Comparison of ENCODE assay signal across 10 cellular contexts in the genomic region with DNA sequence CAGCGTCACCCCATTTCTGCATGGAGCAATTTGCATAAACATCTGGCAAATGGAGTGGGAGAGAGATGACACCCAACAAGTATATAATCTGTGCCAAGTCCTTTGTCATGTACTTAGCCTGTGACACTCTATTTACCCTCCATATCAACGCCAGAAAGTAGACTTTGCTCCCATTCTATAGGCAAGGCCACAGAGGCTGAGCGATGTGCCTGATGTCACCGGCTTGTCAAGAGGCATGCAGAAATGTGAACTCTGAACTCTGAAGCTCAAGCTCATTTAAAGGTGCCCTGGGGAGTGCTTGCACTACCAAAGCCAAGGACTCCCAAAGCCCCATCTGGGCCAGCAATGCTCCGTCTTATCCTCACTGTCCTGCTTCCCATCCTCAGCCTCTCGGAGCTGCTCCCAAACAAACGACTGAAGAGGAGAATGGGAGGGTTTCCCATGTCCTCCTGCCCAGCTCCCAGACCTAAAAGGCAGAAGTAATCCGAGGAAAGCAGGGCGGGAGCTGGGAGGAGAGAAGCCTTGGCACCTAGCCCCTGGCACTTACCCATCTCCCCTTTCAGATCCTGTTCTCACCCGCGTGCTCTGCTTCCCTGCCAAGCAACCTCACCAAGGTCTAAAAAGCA. TPM values are rescaled to one million over a fixed set of nuclear protein-coding genes. Genes with fewer than 3 reads are reported as not detected.
DNase-seq lines count a peak whose midpoint lies in the region; TF ChIP-seq lines count a peak whose summit lies in the region.
"Had no signal": no experiment of that assay in that cellular context is flagged by ENCODE, and none has a peak within 500 bp of the region (broad histone marks: within the 10 kb centered on the region; RNA-seq: fewer than 3 reads in every experiment).

No MANE protein-coding gene starts in this region.

- no peaks in the 10 kb centered on the region for H3K36me3 Mint-ChIP-seq in activated T-helper 1 cell treated with anti-CD3 and anti-CD28 coated beads, Interleukin-12 subunit alpha, Interleukin-12 subunit beta, Interleukin-2, Interleukin-4 antibody, amounts not matched to agents 30 ng/mL and 10 ng/mL and 1 ng/mL, durations not matched to agents 14 hours and 24 hours and 36 hours (ENCODE audit: low read depth)

- no peaks in the 10 kb centered on the region for H3K36me3 ChIP-seq in esophagus squamous epithelium
- no peaks in the 10 kb centered on the region for H3K36me3 ChIP-seq in muscle layer of duodenum (ENCODE audit: control insufficient read depth in 1 of 2, insufficient read depth in 2 of 2, low read length in 2 of 2)
- H3K36me3 ChIP-seq in spleen = no peaks in the 10 kb centered on the region

- TF ChIP-seq CTCF in 22Rv1 (IDR thresholded peaks at IDR 0.05) (no peak), esophagus squamous epithelium (IDR thresholded peaks at IDR 0.05) (no peak), spleen (IDR thresholded peaks at IDR 0.05 in 8 of 11, conservative IDR thresholded peaks at IDR 0.05 in 3 of 11) (no peak)

- H3K27me3 Mint-ChIP-seq in activated T-helper 1 cell treated with anti-CD3 and anti-CD28 coated beads, Interleukin-12 subunit alpha, Interleukin-12 subunit beta, Interleukin-2, Interleukin-4 antibody, amounts not matched to agents 30 ng/mL and 10 ng/mL and 1 ng/mL, durations not matched to agents 14 hours and 24 hours and 36 hours (ENCODE audit: insufficient read depth) = peaks cover 9% of the 10 kb centered on the region

- no peak overlapping the region for H3K27ac Mint-ChIP-seq in activated T-helper 1 cell treated with anti-CD3 and anti-CD28 coated beads, Interleukin-12 subunit alpha, Interleukin-12 subunit beta, Interleukin-2, Interleukin-4 antibody, amounts not matched to agents 30 ng/mL and 10 ng/mL and 1 ng/mL, durations not matched to agents 14 hours and 24 hours and 36 hours

- H3K27ac ChIP-seq in 22Rv1 (peak overlapping the region; percentile 87), esophagus squamous epithelium (peak overlapping the region in 3 of 4 donors; percentile 11 to 72 (median 26)), muscle layer of duodenum (ENCODE audit: low read length) (peak overlapping the region; percentile 45), spleen (peak overlapping the region in 1 of 8 donors; percentile 25)
- H3K27ac ChIP-seq: GM23248 had no signal

- DNase-seq in NCI-H2029 treated with DMSO at 0.1 percent for 48 hours (lab: John Stamatoyannopoulos, UW) = peak; percentile 95
- no peak for DNase-seq in esophagus squamous epithelium (lab: John Stamatoyannopoulos, UW)
- no peak for DNase-seq in stimulated activated CD4-positive, alpha-beta T cell treated with anti-CD3 and anti-CD28 coated beads, Interleukin-4, amount 100 ng/mL, for 4 hours
- DNase-seq in activated T-helper 1 cell treated with anti-CD3 and anti-CD28 coated beads, Interleukin-12 subunit alpha, Interleukin-12 subunit beta, Interleukin-2, Interleukin-4 antibody, amounts not matched to agents 30 ng/mL and 10 ng/mL and 1 ng/mL, durations not matched to agents 14 hours and 24 hours and 36 hours (ENCODE audit: low spot score) = no peak
- no peak for DNase-seq in spleen
- no peak for DNase-seq in NCI-H1930 (lab: John Stamatoyannopoulos, UW)
- DNase-seq: GM23248, kidney glomerular epithelial cell had no signal

- H3K9me3 ChIP-seq in esophagus squamous epithelium (no peaks in the 10 kb centered on the region), muscle layer of duodenum (ENCODE audit: control insufficient read depth in 1 of 2, low read length in 2 of 2) (no peaks in the 10 kb centered on the region), spleen (peaks cover 0 to 15% (median 0%) of the 10 kb centered on the region in 8 donors)

- peaks cover 21 to 70% (median 32%) of the 10 kb centered on the region in 3 donors for H3K4me1 ChIP-seq in esophagus squamous epithelium
- peaks cover 9 to 16% of the 10 kb centered on the region in 2 donors for H3K4me1 ChIP-seq in muscle layer of duodenum (ENCODE audit: control insufficient read depth in 1 of 2, insufficient read depth in 2 of 2, low read length in 2 of 2)
- peaks cover 0 to 62% (median 41%) of the 10 kb centered on the region in 6 donors for H3K4me1 ChIP-seq in spleen

- no peaks in the 10 kb centered on the region for H3K27me3 ChIP-seq in esophagus squamous epithelium
- no peaks in the 10 kb centered on the region for H3K27me3 ChIP-seq in muscle layer of duodenum (ENCODE audit: low read depth, low read length)
- H3K27me3 ChIP-seq in spleen (replicated peaks in 1 of 7) = peaks cover 0 to 18% (median 0%) of the 10 kb centered on the region in 7 donors

- TF ChIP-seq POLR2A in esophagus squamous epithelium (IDR thresholded peaks at IDR 0.05) = no peak
- TF ChIP-seq POLR2A in spleen (IDR thresholded peaks at IDR 0.05) = no peak

- peaks cover 7% of the 10 kb centered on the region for H3K4me1 Mint-ChIP-seq in activated T-helper 1 cell treated with anti-CD3 and anti-CD28 coated beads, Interleukin-12 subunit alpha, Interleukin-12 subunit beta, Interleukin-2, Interleukin-4 antibody, amounts not matched to agents 30 ng/mL and 10 ng/mL and 1 ng/mL, durations not matched to agents 14 hours and 24 hours and 36 hours (ENCODE audit: low read depth)

- 21 to 47% methylated on average over 7 to 10 of the region's 11 CpGs for WGBS in esophagus squamous epithelium, 2 donors
- 56 to 80% (median 68%) methylated on average over 11 of the region's 11 CpGs for WGBS in spleen, 5 donors

- H3K4me3 ChIP-seq in esophagus squamous epithelium = no peak overlapping the region
- no peak overlapping the region for H3K4me3 ChIP-seq in muscle layer of duodenum (ENCODE audit: low read depth in 1 of 2, low read length in 2 of 2)
- H3K4me3 ChIP-seq in spleen = no peak overlapping the region
- H3K4me3 ChIP-seq: GM23248 had no signal

- H3K4me3 Mint-ChIP-seq in activated T-helper 1 cell treated with anti-CD3 and anti-CD28 coated beads, Interleukin-12 subunit alpha, Interleukin-12 subunit beta, Interleukin-2, Interleukin-4 antibody, amounts not matched to agents 30 ng/mL and 10 ng/mL and 1 ng/mL, durations not matched to agents 14 hours and 24 hours and 36 hours = no peak overlapping the region

- H3K9me3 Mint-ChIP-seq in activated T-helper 1 cell treated with anti-CD3 and anti-CD28 coated beads, Interleukin-12 subunit alpha, Interleukin-12 subunit beta, Interleukin-2, Interleukin-4 antibody, amounts not matched to agents 30 ng/mL and 10 ng/mL and 1 ng/mL, durations not matched to agents 14 hours and 24 hours and 36 hours = no peaks in the 10 kb centered on the region

- intact Hi-C loops in esophagus squamous epithelium (cut with DNase I) (no loop called here), spleen (cut with DNase I; ENCODE audit: low total_unique reads) (no loop called here)
- intact Hi-C loops in activated T-helper 1 cell treated with anti-CD3 and anti-CD28 coated beads, Interleukin-12 subunit alpha, Interleukin-12 subunit beta, Interleukin-2, Interleukin-4 antibody, amounts not matched to agents 30 ng/mL and 10 ng/mL and 1 ng/mL, durations not matched to agents 14 hours and 24 hours and 36 hours (cut with micrococcal nuclease) = no loop called here

RNA-seq across cellular contexts. Expression of gene CPNE5, which starts 9.2 kb away (rescaled TPM):
- total RNA-seq in esophagus squamous epithelium (1 to 10 TPM; 1.2 to 2.5 (median 1.5) TPM), spleen (10 to 100 TPM; 18.1 to 33.4 (median 23.4) TPM)
- 0.54 and 0.61 TPM in 2 replicates for total RNA-seq in activated T-helper 1 cell treated with anti-CD3 and anti-CD28 coated beads, Interleukin-12 subunit alpha, Interleukin-12 subunit beta, Interleukin-2, Interleukin-4 antibody, amounts not matched to agents 30 ng/mL and 10 ng/mL and 1 ng/mL, durations not matched to agents 14 hours and 24 hours and 36 hours
- 10 to 100 TPM in 2 of 3 donors, 1 to 10 TPM in 1; 9.5 to 15.6 (median 11.9) TPM for polyA plus RNA-seq in spleen
- total RNA-seq: GM23248 had no signal

RNA-seq across cellular contexts. Expression of gene PPIL1, which starts 44.6 kb away (rescaled TPM):
- total RNA-seq in esophagus squamous epithelium (10 to 100 TPM; 13.4 to 35.4 (median 28.7) TPM), spleen (10 to 100 TPM in 6 of 7 donors, 1 to 10 TPM in 1; 8.7 to 16.4 (median 13.3) TPM)
- total RNA-seq in activated T-helper 1 cell treated with anti-CD3 and anti-CD28 coated beads, Interleukin-12 subunit alpha, Interleukin-12 subunit beta, Interleukin-2, Interleukin-4 antibody, amounts not matched to agents 30 ng/mL and 10 ng/mL and 1 ng/mL, durations not matched to agents 14 hours and 24 hours and 36 hours = 60.2 and 62.6 TPM in 2 replicates
- 10 to 100 TPM; 10.2 to 26.4 (median 17.0) TPM for polyA plus RNA-seq in spleen

RNA-seq across cellular contexts. Expression of gene C6orf89, which starts 55.7 kb away (rescaled TPM):
- total RNA-seq in esophagus squamous epithelium (10 to 100 TPM; 18.6 to 34.9 (median 23.1) TPM), spleen (10 to 100 TPM; 31.5 to 49.8 (median 37.9) TPM)
- total RNA-seq in activated T-helper 1 cell treated with anti-CD3 and anti-CD28 coated beads, Interleukin-12 subunit alpha, Interleukin-12 subunit beta, Interleukin-2, Interleukin-4 antibody, amounts not matched to agents 30 ng/mL and 10 ng/mL and 1 ng/mL, durations not matched to agents 14 hours and 24 hours and 36 hours = 31.5 and 31.8 TPM in 2 replicates
- polyA plus RNA-seq in spleen = 10 to 100 TPM in 1 of 3 donors, 1 to 10 TPM in 2; 5.7 to 13.9 (median 6.6) TPM

Comparison
In these comparisons a context has a peak if more than half of its experiments do, and no peak if none do; other contexts are left out.
1. RNA of gene CPNE5, which starts 9.2 kb away (total RNA-seq): 18.1 to 33.4 TPM in spleen; 1.2 to 2.5 TPM in esophagus squamous epithelium and 0.54 to 0.61 TPM in activated T-helper 1 cell treated with anti-CD3 and anti-CD28 coated beads, Interleukin-12 subunit alpha, Interleukin-12 subunit beta, Interleukin-2, Interleukin-4 antibody, amounts not matched to agents 30 ng/mL and 10 ng/mL and 1 ng/mL, durations not matched to agents 14 hours and 24 hours and 36 hours; every median in the first group is over 4 times any median in the second.